2 cellular contexts compared by ENCODE assay signal in genomic region chr1:15541231-15541792, GRCh38.
TF ChIP-seq lines count a peak whose summit lies in the region.

No MANE protein-coding gene starts in this region.

TF ChIP-seq in A549, 52 proteins besides CTCF, POLR2A, EP300 and RAD21:
- TF ChIP-seq E2F6 (IDR thresholded peaks at IDR 0.05; ENCODE audit: borderline replicate concordance, low read depth) (no peak), MAFK (IDR thresholded peaks at IDR 0.05; ENCODE audit: partially characterized antibody) (peak; percentile 19)

TF ChIP-seq in IMR-90, 13 proteins besides CTCF, POLR2A, EP300 and RAD21:
- TF ChIP-seq RFX5 (IDR thresholded peaks at IDR 0.05; ENCODE audit: low read depth, low read length) (no peak), MAFK (IDR thresholded peaks at IDR 0.05; ENCODE audit: low read depth, low read length) (peak; percentile 47)
